ENCODE assay signal across 8 cellular contexts in the genomic region with DNA sequence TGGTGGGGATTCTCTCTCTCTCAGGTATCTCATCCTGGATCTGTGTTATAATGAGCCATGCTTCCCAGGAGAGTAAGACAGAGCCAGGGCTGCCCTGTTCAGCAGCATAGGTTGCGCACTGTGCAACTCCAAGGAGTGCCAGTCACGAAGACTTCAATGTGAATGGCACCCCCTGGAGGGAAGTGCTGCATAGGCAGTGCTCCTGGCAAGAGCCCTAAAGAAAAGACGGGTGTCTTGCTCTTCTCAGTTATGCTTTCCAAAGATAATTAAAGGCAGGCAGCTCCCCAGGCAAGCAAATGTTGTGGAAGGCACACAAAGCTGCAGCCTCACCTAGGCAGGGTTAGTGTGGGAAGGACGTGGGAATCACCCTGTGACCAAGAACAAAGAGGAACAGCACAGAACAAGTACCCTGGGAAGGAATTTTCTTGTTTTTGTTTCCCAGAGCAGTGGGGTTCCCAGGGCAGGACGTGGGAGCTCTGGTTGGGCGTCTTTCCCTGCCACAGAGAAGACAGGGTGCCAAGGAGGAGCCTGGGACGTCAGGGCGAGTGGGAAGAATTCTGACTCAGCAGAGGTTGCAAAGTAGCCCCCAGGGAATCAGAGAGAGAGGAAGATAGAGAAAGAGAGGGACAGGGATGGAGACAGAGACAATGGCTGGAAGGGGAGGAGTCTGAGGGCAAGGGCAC.
DNase-seq lines count a peak whose midpoint lies in the region; ATAC-seq, FAIRE-seq and TF ChIP-seq lines count a peak whose summit lies in the region.

No MANE protein-coding gene starts in this region.

- CTCF ChIA-PET in AG04450 (lab: Charles Lee), result interaction anchor here (0.6 to 0.8 kb wide), 2 partner anchors 123 to 264 kb away, joined by 3 read pairs; no protein-coding TSS in a partner anchor

- ATAC-seq in SK-N-SH treated with all-trans-retinoic acid at 6 μM for 48 hours, result peak; percentile 70
- peak; percentile 41 for ATAC-seq in upper lobe of right lung
- no peak for ATAC-seq in T-helper 17 cell

- POLR2A ChIA-PET in AG04450 (lab: Yijun Ruan, JAX), result no interaction called here

- H3K4me1 Mint-ChIP-seq in T-helper 17 cell, result peaks cover 36% of the 10 kb centered on the region

- H3K27ac ChIP-seq in AG04450 (ENCODE audit: low read depth, low read length) (no peak overlapping the region), upper lobe of right lung (no peak overlapping the region)

- peaks cover 19% of the 10 kb centered on the region for H3K4me1 ChIP-seq in upper lobe of right lung

- H3K4me3 Mint-ChIP-seq in T-helper 17 cell, result no peak overlapping the region

- H3K27ac Mint-ChIP-seq in T-helper 17 cell, result no peak overlapping the region

- peaks cover 50% of the 10 kb centered on the region for H3K27me3 Mint-ChIP-seq in T-helper 17 cell

- H3K9me3 ChIP-seq in AG04450 (ENCODE audit: control insufficient read depth, insufficient read depth, low read length), result no peaks in the 10 kb centered on the region
- no peaks in the 10 kb centered on the region for H3K9me3 ChIP-seq in upper lobe of right lung
- no peaks in the 10 kb centered on the region for H3K9me3 ChIP-seq in T-helper 17 cell (ENCODE audit: control insufficient read depth, low read length, poor library complexity, severe bottlenecking)

- DNase-seq in AG04450 (ENCODE audit: low read depth, low spot score) (no peak), GM12891 (ENCODE audit: insufficient read length, low spot score) (no peak), fibroblast of the aortic adventitia (ENCODE audit: low read depth) (peak; percentile 61), upper lobe of right lung (no peak), T-helper 17 cell (no peak), HTR-8/SVneo (ENCODE audit: insufficient read length, low spot score) (no peak)
- no peak for DNase-seq in stimulated activated naive CD4-positive, alpha-beta T cell (lab: John Stamatoyannopoulos, UW)

- intact Hi-C loops in upper lobe of right lung (cut with DNase I), result no loop called here

- no peaks in the 10 kb centered on the region for H3K36me3 ChIP-seq in upper lobe of right lung

- FAIRE-seq in GM12891 (lab: Jason Lieb, UNC) (peak; percentile 72), HTR-8/SVneo (lab: Jason Lieb, UNC) (no peak)

- H3K27me3 ChIP-seq in AG04450 (ENCODE audit: control insufficient read depth, insufficient read depth, low read length) (peaks cover 77% of the 10 kb centered on the region), upper lobe of right lung (no peaks in the 10 kb centered on the region)

- TF ChIP-seq CTCF in AG04450 (IDR thresholded peaks at IDR 0.05; ENCODE audit: low read depth, low read length) (peak; percentile 38; the same call in 1 of the 2 replicates), fibroblast of the aortic adventitia (IDR thresholded peaks at IDR 0.05; ENCODE audit: insufficient read depth, low read length) (peak; percentile 37), upper lobe of right lung (IDR thresholded peaks at IDR 0.05) (no peak)

- no peaks in the 10 kb centered on the region for H3K36me3 Mint-ChIP-seq in T-helper 17 cell (ENCODE audit: low read depth)

- no peak for TF ChIP-seq POLR2A in GM12891 (IDR thresholded peaks at IDR 0.05; ENCODE audit: low read depth, low read length)

- H3K4me3 ChIP-seq in AG04450 (ENCODE audit: low read depth, low read length) (no peak overlapping the region), fibroblast of the aortic adventitia (ENCODE audit: low read depth, low read length) (no peak overlapping the region), upper lobe of right lung (no peak overlapping the region)

TF ChIP-seq in GM12891, 5 proteins besides CTCF, POLR2A, EP300 and RAD21:
- TF ChIP-seq TAF1 (IDR thresholded peaks at IDR 0.05; ENCODE audit: low read depth, low read length), result no peak
- TF ChIP-seq POLR2AphosphoS5 (IDR thresholded peaks at IDR 0.05; ENCODE audit: low read depth, low read length), result no peak
- TF ChIP-seq SPI1 (IDR thresholded peaks at IDR 0.05; ENCODE audit: low read depth, low read length), result no peak
- no peak for TF ChIP-seq POU2F2 (IDR thresholded peaks at IDR 0.05; ENCODE audit: low read depth, low read length)
- no peak for TF ChIP-seq PAX5 (IDR thresholded peaks at IDR 0.05; ENCODE audit: insufficient read depth, low read length, severe bottlenecking)
TF ChIP-seq in GM12891: peak in this region for 0.

TF ChIP-seq in SK-N-SH treated with all-trans-retinoic acid at 6 μM for 48 hours, 23 proteins besides CTCF, POLR2A, EP300 and RAD21:
- no peak for TF ChIP-seq CSDC2 (CRISPR knock-in tag; IDR thresholded peaks at IDR 0.05)
- TF ChIP-seq OSR1 (CRISPR knock-in tag; IDR thresholded peaks at IDR 0.05), result no peak
- no peak for TF ChIP-seq ZC3H10 (CRISPR knock-in tag; IDR thresholded peaks at IDR 0.05)
- no peak for TF ChIP-seq CREB5 (CRISPR knock-in tag; IDR thresholded peaks at IDR 0.05; ENCODE audit: low read depth)
- TF ChIP-seq BACH2 (CRISPR knock-in tag; IDR thresholded peaks at IDR 0.05; ENCODE audit: borderline replicate concordance), result no peak
- TF ChIP-seq GLIS3 (CRISPR knock-in tag; IDR thresholded peaks at IDR 0.05), result no peak
